In the genomic region with DNA sequence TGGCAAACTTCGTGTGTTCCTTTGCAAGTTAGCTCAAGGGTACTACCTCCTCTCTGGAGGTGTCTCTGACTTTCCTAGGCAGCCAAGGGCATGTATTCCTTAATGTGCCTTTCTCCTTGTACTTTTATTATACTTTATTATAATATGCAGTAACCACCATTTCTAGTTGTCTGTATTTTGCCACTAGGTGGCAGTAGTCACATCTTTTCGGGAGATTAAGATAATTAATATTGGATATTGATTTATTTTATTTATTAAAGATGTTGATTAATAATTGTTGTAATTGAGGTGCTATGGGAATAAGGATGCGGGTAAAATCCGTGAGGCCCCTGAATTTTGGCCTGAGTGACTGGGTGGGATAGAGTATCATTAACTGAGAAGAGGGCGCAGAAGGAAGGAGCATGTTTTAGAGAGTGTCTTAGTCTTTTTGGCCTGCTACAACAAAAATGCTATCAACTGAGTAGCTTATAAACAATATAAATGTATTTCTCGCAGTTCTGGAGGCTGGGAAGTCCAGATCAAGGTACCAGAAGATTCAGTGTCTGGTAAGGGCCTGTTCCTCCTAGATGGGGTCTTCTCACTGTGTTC, we compare ENCODE assay signal across 11 cellular contexts.
A peak's percentile ranks its signal among the peaks of the same experiment; 100 is the strongest.
DNase-seq lines count a peak whose midpoint lies in the region; ATAC-seq, FAIRE-seq and TF ChIP-seq lines count a peak whose summit lies in the region.
"Had no signal": no experiment of that assay in that cellular context is flagged by ENCODE, and none has a peak within 500 bp of the region (broad histone marks: within the 10 kb centered on the region; RNA-seq: fewer than 3 reads in every experiment).

No MANE protein-coding gene starts in this region.

- BruUV-seq in K562 (replicated peaks; lab: Mats Ljungman, UMichigan), result no TSS peak

- H3K4me1 ChIP-seq in K562 (replicated peaks in 1 of 2; ENCODE audit: control insufficient read depth in 2 of 2, insufficient read depth in 2 of 2, low read length in 2 of 2), result peaks cover 7 to 30% of the 10 kb centered on the region in 2 experiments; a peak in 3 of 5 replicates
- H3K4me1 ChIP-seq in mucosa of descending colon (ENCODE audit: low read depth), result no peaks in the 10 kb centered on the region

- TF ChIP-seq EP300 in K562 (IDR thresholded peaks at IDR 0.05; ENCODE audit: low read length), result no peak

- H3K36me3 Mint-ChIP-seq in CD14-positive monocyte (peaks cover 10 to 28% of the 10 kb centered on the region in 2 donors), T-cell (peaks cover 4% of the 10 kb centered on the region)

- H3K36me3 ChIP-seq in K562 (ENCODE audit: control insufficient read depth, insufficient read depth, low read length), result peaks cover 26% of the 10 kb centered on the region; the same call in 2 of the 3 replicates
- H3K36me3 ChIP-seq in mucosa of descending colon (ENCODE audit: low read depth), result no peaks in the 10 kb centered on the region

- H3K4me3 Mint-ChIP-seq in CD14-positive monocyte (no peak overlapping the region), T-cell (no peak overlapping the region)
- H3K4me3 Mint-ChIP-seq: activated T-helper 17 cell treated with anti-CD3 and anti-CD28 coated beads, Interleukin-2, amount 50 U/mL, for 72 hours had no signal

- H3K79me2 ChIP-seq in K562 (ENCODE audit: control insufficient read depth, insufficient read depth, low read length), result peaks cover 18% of the 10 kb centered on the region; the same call in 2 of the 3 replicates

- H3K27me3 Mint-ChIP-seq in CD14-positive monocyte (ENCODE audit: low read depth in 3 of 3), result peaks cover 0 to 2% (median 0%) of the 10 kb centered on the region in 3 donors
- H3K27me3 Mint-ChIP-seq in T-cell, result peaks cover 0 to 19% of the 10 kb centered on the region in 2 donors
- H3K27me3 Mint-ChIP-seq: activated T-helper 17 cell treated with anti-CD3 and anti-CD28 coated beads, Interleukin-2, amount 50 U/mL, for 72 hours had no signal

- POLR2A ChIA-PET in K562 (lab: Yijun Ruan, JAX) (interaction anchor here (0.9 kb wide), 1 partner anchor 10 kb away, joined by 3 read pairs; no protein-coding TSS in a partner anchor), T-cell (lab: Charles Lee) (no interaction called here)

- H4K20me1 ChIP-seq in K562 (replicated peaks; ENCODE audit: control insufficient read depth, insufficient read depth, low read length), result no peaks in the 10 kb centered on the region; the same call in 1 of the 2 replicates

- H3K4me2 ChIP-seq in K562 (ENCODE audit: insufficient read depth, low read length), result no peak overlapping the region

- peaks cover 15% of the 10 kb centered on the region for H3K4me1 Mint-ChIP-seq in CD14-positive monocyte
- H3K4me1 Mint-ChIP-seq in T-cell, result peaks cover 7 to 14% (median 7%) of the 10 kb centered on the region in 3 donors

- H2AFZ ChIP-seq in K562 (ENCODE audit: low read depth, low read length), result no peak overlapping the region

- CTCF ChIA-PET in K562 (lab: Yijun Ruan, JAX; ENCODE audit: low intra/inter-chr PET ratio) (interaction anchor here (0.5 to 1.9 kb wide), 4 partner anchors 151 to 256 kb away, joined by 3 to 11 read pairs (median 5); no protein-coding TSS in a partner anchor), T-cell (lab: Charles Lee) (interaction anchor here (0.6 to 2.0 kb wide), 15 partner anchors 8 to 691 kb away, joined by 3 to 15 read pairs (median 4); no protein-coding TSS in a partner anchor)

- intact Hi-C loops in CD14-positive monocyte (cut with micrococcal nuclease), result no loop called here
- intact Hi-C loops in K562 (cut with micrococcal nuclease), result loop anchor here (10.0 kb wide), 2 partner anchors 671 to 689 kb away; a partner anchor contains a TSS
- intact Hi-C loops in mucosa of descending colon (cut with DNase I, micrococcal nuclease), result loop anchor here (5.0 to 10.0 kb wide), 2 partner anchors 256 to 689 kb away; no protein-coding TSS in a partner anchor

- no peaks in the 10 kb centered on the region for H3K27me3 ChIP-seq in K562 (ENCODE audit: control insufficient read depth in 2 of 2, insufficient read depth in 2 of 2, low read length in 2 of 2)

- H3K9me3 Mint-ChIP-seq in CD14-positive monocyte (peaks cover 0 to 2% (median 0%) of the 10 kb centered on the region in 7 donors), T-cell (no peaks in the 10 kb centered on the region)
- H3K9me3 Mint-ChIP-seq: activated T-helper 17 cell treated with anti-CD3 and anti-CD28 coated beads, Interleukin-2, amount 50 U/mL, for 72 hours had no signal

- WGBS in K562 (ENCODE audit: insufficient coverage, low coverage, missing lambda C conversion rate), result 39% methylated on average over 6 of the region's 6 CpGs

- ATAC-seq in K562, result no peak
- no peak for ATAC-seq in mucosa of descending colon
- ATAC-seq in T-cell (replicated peaks in 1 of 4), result no peak
- no peak for ATAC-seq in GM18498 (IDR thresholded peaks at IDR 0.05; ENCODE audit: unreplicated experiment)
- ATAC-seq in HG03108 (IDR thresholded peaks at IDR 0.05; ENCODE audit: unreplicated experiment), result no peak
- ATAC-seq: activated T-helper 17 cell treated with anti-CD3 and anti-CD28 coated beads, Interleukin-2, amount 50 U/mL, for 72 hours had no signal

- no peak for TF ChIP-seq POLR2A in K562 (conservative IDR thresholded peaks at IDR 0.05)

- peak; percentile 13 to 21; a peak in 1 of 4 replicates for TF ChIP-seq RAD21 in K562 (CRISPR knock-in tag; conservative IDR thresholded peaks at IDR 0.05 in 1 of 2, IDR thresholded peaks at IDR 0.05 in 1 of 2)

- FAIRE-seq in K562 (lab: Jason Lieb, UNC), result no peak

- H3K9me3 ChIP-seq in K562 (replicated peaks; ENCODE audit: control insufficient read depth, insufficient read depth, low read depth, low read length) (no peaks in the 10 kb centered on the region), mucosa of descending colon (no peaks in the 10 kb centered on the region)

- H3K27ac ChIP-seq in K562 (ENCODE audit: extremely low read depth, low read depth, low read length), result no peak overlapping the region
- H3K27ac ChIP-seq: skin epidermis had no signal

- no peaks in the 10 kb centered on the region for H3K9me1 ChIP-seq in K562 (ENCODE audit: control insufficient read depth, insufficient read depth, low read length)

- in situ Hi-C loops in K562 (cut with MboI), result loop anchor here (25.0 kb wide), 2 partner anchors 506 to 706 kb away; no protein-coding TSS in a partner anchor

- H3K27ac Mint-ChIP-seq in CD14-positive monocyte (peak overlapping the region in 1 of 7 donors; percentile 25), T-cell (no peak overlapping the region)
- H3K27ac Mint-ChIP-seq: activated T-helper 17 cell treated with anti-CD3 and anti-CD28 coated beads, Interleukin-2, amount 50 U/mL, for 72 hours had no signal

- no peak overlapping the region for H3K4me3 ChIP-seq in K562
- no peak overlapping the region for H3K4me3 ChIP-seq in mucosa of descending colon
- H3K4me3 ChIP-seq: skin epidermis had no signal

- H3K9ac ChIP-seq in K562 (ENCODE audit: insufficient read depth in 1 of 2, low read depth in 2 of 2, low read length in 2 of 2), result no peak overlapping the region

- TF ChIP-seq CTCF in CD14-positive monocyte (IDR thresholded peaks at IDR 0.05) (peak; percentile 52), K562 (IDR thresholded peaks at IDR 0.05 in 2 of 3, conservative IDR thresholded peaks at IDR 0.05 in 1 of 3; ENCODE audit: insufficient read depth in 2 of 3, low read depth in 1 of 3, low read length in 3 of 3) (peak in 2 of 3 experiments; percentile 28 to 56; a peak in 4 of 6 replicates), mucosa of descending colon (IDR thresholded peaks at IDR 0.05) (peak; percentile 10)

- no peak for DNase-seq in CD14-positive monocyte (ENCODE audit: low spot score)
- DNase-seq in HT-29 (ENCODE audit: low spot score), result peak; percentile 31
- peak in 1 of 4 experiments; percentile 23 for DNase-seq in K562 (ENCODE audit: extremely low read depth in 1 of 4, low spot score in 3 of 4)
- no peak for DNase-seq in mucosa of descending colon
- no peak for DNase-seq in putamen (ENCODE audit: low spot score)
- no peak for DNase-seq in T-cell
- DNase-seq: SHP77 had no signal

TF ChIP-seq in K562, 482 proteins besides CTCF, POLR2A, EP300 and RAD21 (continues in another document):
- TF ChIP-seq DACH1 (IDR thresholded peaks at IDR 0.05; ENCODE audit: partially characterized antibody), result peak; percentile 75
- TF ChIP-seq, protein P1, sequence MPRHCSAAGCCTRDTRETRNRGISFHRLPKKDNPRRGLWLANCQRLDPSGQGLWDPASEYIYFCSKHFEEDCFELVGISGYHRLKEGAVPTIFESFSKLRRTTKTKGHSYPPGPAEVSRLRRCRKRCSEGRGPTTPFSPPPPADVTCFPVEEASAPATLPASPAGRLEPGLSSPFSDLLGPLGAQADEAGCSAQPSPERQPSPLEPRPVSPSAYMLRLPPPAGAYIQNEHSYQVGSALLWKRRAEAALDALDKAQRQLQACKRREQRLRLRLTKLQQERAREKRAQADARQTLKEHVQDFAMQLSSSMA (CRISPR knock-in tag; IDR thresholded peaks at IDR 0.05), result no peak
- no peak for TF ChIP-seq CBX1 (IDR thresholded peaks at IDR 0.05; ENCODE audit: low read depth)
- TF ChIP-seq ZNF584 (CRISPR knock-in tag; IDR thresholded peaks at IDR 0.05; ENCODE audit: low read depth), result no peak
- TF ChIP-seq SMC3 (conservative IDR thresholded peaks at IDR 0.05; ENCODE audit: insufficient read depth, low read depth, low read length), result peak; percentile 4; the same call in 1 of the 2 replicates
- TF ChIP-seq, protein P2, sequence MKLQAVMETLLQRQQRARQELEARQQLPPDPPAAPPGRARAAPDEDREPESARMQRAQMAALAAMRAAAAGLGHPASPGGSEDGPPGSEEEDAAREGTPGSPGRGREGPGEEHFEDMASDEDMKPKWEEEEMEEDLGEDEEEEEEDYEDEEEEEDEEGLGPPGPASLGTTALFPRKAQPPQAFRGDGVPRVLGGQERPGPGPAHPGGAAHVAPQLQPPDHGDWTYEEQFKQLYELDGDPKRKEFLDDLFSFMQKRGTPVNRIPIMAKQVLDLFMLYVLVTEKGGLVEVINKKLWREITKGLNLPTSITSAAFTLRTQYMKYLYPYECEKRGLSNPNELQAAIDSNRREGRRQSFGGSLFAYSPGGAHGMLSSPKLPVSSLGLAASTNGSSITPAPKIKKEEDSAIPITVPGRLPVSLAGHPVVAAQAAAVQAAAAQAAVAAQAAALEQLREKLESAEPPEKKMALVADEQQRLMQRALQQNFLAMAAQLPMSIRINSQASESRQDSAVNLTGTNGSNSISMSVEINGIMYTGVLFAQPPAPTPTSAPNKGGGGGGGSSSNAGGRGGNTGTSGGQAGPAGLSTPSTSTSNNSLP (IDR thresholded peaks at IDR 0.05; ENCODE audit: borderline replicate concordance, low read depth, low read length), result 0 out of 2 replicates have a peak, but pooled peaks have one; percentile 30
- TF ChIP-seq NCOA4 (IDR thresholded peaks at IDR 0.05; ENCODE audit: partially characterized antibody), result no peak

Comparison
In these comparisons a context has a peak if more than half of its experiments do, and no peak if none do; other contexts are left out.
1. intact Hi-C loops: an anchor here in K562 (10.0 kb wide) and mucosa of descending colon (5.0 to 10.0 kb wide); none called in CD14-positive monocyte.